Comparison of ENCODE assay signal across 18 cellular contexts in genomic region chr1:31747304-31747703, GRCh38. TPM values are rescaled to one million over a fixed set of nuclear protein-coding genes. Genes with fewer than 3 reads are reported as not detected.
DNase-seq lines count a peak whose midpoint lies in the region; ATAC-seq and TF ChIP-seq lines count a peak whose summit lies in the region.
"Had no signal": no experiment of that assay in that cellular context is flagged by ENCODE, and none has a peak within 500 bp of the region (broad histone marks: within the 10 kb centered on the region; RNA-seq: fewer than 3 reads in every experiment).

No MANE protein-coding gene starts in this region.

- H3K27ac ChIP-seq in cardiac muscle cell (peak overlapping the region; percentile 85), heart right ventricle (no peak overlapping the region), mesendoderm (ENCODE audit: low read depth, low read length) (no peak overlapping the region), osteoblast (ENCODE audit: low read depth, low read length) (no peak overlapping the region), A673 (ENCODE audit: low read depth, low read length, poor library complexity, severe bottlenecking) (no peak overlapping the region)
- H3K27ac ChIP-seq: A549, RWPE1 had no signal

- no peak overlapping the region for H2BK15ac ChIP-seq in mesendoderm (replicated peaks; ENCODE audit: low read depth)

- TF ChIP-seq CTCF in cardiac muscle cell (IDR thresholded peaks at IDR 0.05; ENCODE audit: low read depth, low read length) = no peak
- no peak for TF ChIP-seq CTCF in heart right ventricle (IDR thresholded peaks at IDR 0.05)
- TF ChIP-seq CTCF in brain (conservative IDR thresholded peaks at IDR 0.05) = no peak
- TF ChIP-seq CTCF in osteoblast (IDR thresholded peaks at IDR 0.05; ENCODE audit: extremely low read depth, low read depth, low read length) = no peak
- no peak for TF ChIP-seq CTCF in A673 (conservative IDR thresholded peaks at IDR 0.05; ENCODE audit: low read depth, low read length)

- peak overlapping the region; percentile 0 for H3K56ac ChIP-seq in mesendoderm (ENCODE audit: low read length)

- peaks cover 80% of the 10 kb centered on the region for H3K4me1 Mint-ChIP-seq in brain
- peaks cover 74% of the 10 kb centered on the region for H3K4me1 Mint-ChIP-seq in stimulated activated memory B cell treated with anti-CD40 and anti-IgM and Interleukin-4, amounts not matched to agents 10 μg/mL and 1 μg/mL and 100 μg/mL, for 72 hours

- H3K4me2 ChIP-seq in mesendoderm (ENCODE audit: low read length) (no peak overlapping the region), osteoblast (ENCODE audit: insufficient read depth, low read length) (no peak overlapping the region)
- H3K4me2 ChIP-seq: A549 had no signal

- H3K36me3 ChIP-seq in cardiac muscle cell = no peaks in the 10 kb centered on the region
- H3K36me3 ChIP-seq in heart right ventricle = no peaks in the 10 kb centered on the region
- no peaks in the 10 kb centered on the region for H3K36me3 ChIP-seq in mesendoderm (ENCODE audit: control insufficient read depth, insufficient read depth, low read length)
- no peaks in the 10 kb centered on the region for H3K36me3 ChIP-seq in osteoblast (ENCODE audit: insufficient read depth, low read length)
- no peaks in the 10 kb centered on the region for H3K36me3 ChIP-seq in A673 (ENCODE audit: insufficient read depth, low read length, poor library complexity, severe bottlenecking)

- peaks cover 32% of the 10 kb centered on the region for H4K20me1 ChIP-seq in osteoblast (ENCODE audit: insufficient read depth, low read length)

- no peak overlapping the region for H4K8ac ChIP-seq in mesendoderm (ENCODE audit: low read depth, low read length)

- no peak for DNase-seq in cardiac muscle cell (ENCODE audit: low read depth in 1 of 2, low spot score in 1 of 2)
- DNase-seq in heart right ventricle = no peak
- DNase-seq in mesendoderm = no peak
- no peak for DNase-seq in osteoblast (ENCODE audit: insufficient read length, low spot score, missing footprints)
- no peak for DNase-seq in NCI-H1694 treated with DMSO at 0.1 percent for 48 hours (lab: John Stamatoyannopoulos, UW)
- no peak for DNase-seq in A673 (ENCODE audit: low spot score)
- DNase-seq: Caco-2, DMS153, H9, NCI-H1105, NCI-H187, NCI-H345, NCI-H526, PC-3 had no signal

- no peak overlapping the region for H2BK5ac ChIP-seq in mesendoderm (ENCODE audit: low read length)

- peak overlapping the region; percentile 70 to 100 (median 89) for H3K27ac Mint-ChIP-seq in brain
- H3K27ac Mint-ChIP-seq in stimulated activated memory B cell treated with anti-CD40 and anti-IgM and Interleukin-4, amounts not matched to agents 10 μg/mL and 1 μg/mL and 100 μg/mL, for 72 hours = peak overlapping the region; percentile 81

- H3K79me2 ChIP-seq in mesendoderm (ENCODE audit: control insufficient read depth, insufficient read depth, low read length) = no peaks in the 10 kb centered on the region
- H3K79me2 ChIP-seq in osteoblast (ENCODE audit: insufficient read depth, low read length) = no peaks in the 10 kb centered on the region

- no peaks in the 10 kb centered on the region for H3K79me1 ChIP-seq in mesendoderm (ENCODE audit: low read length)

- H3K23ac ChIP-seq in mesendoderm (ENCODE audit: low read length) = no peak overlapping the region

- H3K18ac ChIP-seq in mesendoderm (ENCODE audit: low read length) = no peak overlapping the region

- CTCF ChIA-PET in A673 (lab: Charles Lee) = no interaction called here

- no peaks in the 10 kb centered on the region for H3K9me3 ChIP-seq in cardiac muscle cell (ENCODE audit: low read depth)
- H3K9me3 ChIP-seq in heart right ventricle = no peaks in the 10 kb centered on the region
- no peaks in the 10 kb centered on the region for H3K9me3 ChIP-seq in osteoblast (ENCODE audit: low read depth, low read length)
- H3K9me3 ChIP-seq in A673 (ENCODE audit: low read depth, low read length, poor library complexity, severe bottlenecking) = no peaks in the 10 kb centered on the region
- H3K9me3 ChIP-seq: A549, Caco-2 had no signal

- ATAC-seq in heart right ventricle = no peak
- ATAC-seq in stimulated activated memory B cell treated with anti-CD40 and anti-IgM and Interleukin-4, amounts not matched to agents 10 μg/mL and 1 μg/mL and 100 μg/mL, for 72 hours = no peak
- ATAC-seq: A549, PC-3 had no signal

- POLR2A ChIA-PET in A673 (lab: Charles Lee; ENCODE audit: low non-redundant PET) = no interaction called here

- peak overlapping the region in 3 of 5 experiments; percentile 34 to 70 (median 66) for H3K4me3 Mint-ChIP-seq in brain
- no peak overlapping the region for H3K4me3 Mint-ChIP-seq in stimulated activated memory B cell treated with anti-CD40 and anti-IgM and Interleukin-4, amounts not matched to agents 10 μg/mL and 1 μg/mL and 100 μg/mL, for 72 hours
- H3K4me3 Mint-ChIP-seq: H9 had no signal

- H2AK5ac ChIP-seq in mesendoderm (ENCODE audit: low read length) = no peak overlapping the region

- BruUV-seq in A673 (replicated peaks; lab: Mats Ljungman, UMichigan) = no TSS peak

- intact Hi-C loops in heart right ventricle (cut with DNase I) (loop anchor here in 3 of 10 donors (10.0 kb wide), 1 partner anchor 83 kb away; no protein-coding TSS in a partner anchor), A673 (cut with micrococcal nuclease; ENCODE audit: unreplicated experiment) (no loop called here)

- H3K9ac ChIP-seq in mesendoderm (ENCODE audit: low read length) = no peak overlapping the region

- no peak overlapping the region for H2AFZ ChIP-seq in osteoblast (ENCODE audit: low read length)

- no peaks in the 10 kb centered on the region for H3K9me3 Mint-ChIP-seq in brain
- H3K9me3 Mint-ChIP-seq in stimulated activated memory B cell treated with anti-CD40 and anti-IgM and Interleukin-4, amounts not matched to agents 10 μg/mL and 1 μg/mL and 100 μg/mL, for 72 hours = no peaks in the 10 kb centered on the region
- H3K9me3 Mint-ChIP-seq: H9 had no signal

- H4K5ac ChIP-seq in mesendoderm (ENCODE audit: low read length) = no peak overlapping the region

- no peak overlapping the region for H2BK120ac ChIP-seq in mesendoderm (ENCODE audit: low read depth, low read length)

- H3K4me3 ChIP-seq in cardiac muscle cell (no peak overlapping the region), heart right ventricle (no peak overlapping the region), mesendoderm (ENCODE audit: low read length) (no peak overlapping the region), osteoblast (ENCODE audit: insufficient read depth, low read length) (no peak overlapping the region), A673 (ENCODE audit: low read depth, low read length, poor library complexity, severe bottlenecking) (no peak overlapping the region)
- H3K4me3 ChIP-seq: A549 had no signal

- H3K4me1 ChIP-seq in cardiac muscle cell (ENCODE audit: low read depth) (peaks cover 78% of the 10 kb centered on the region), heart right ventricle (peaks cover 5 to 57% (median 29%) of the 10 kb centered on the region in 9 donors), mesendoderm (ENCODE audit: control insufficient read depth, low read depth, low read length) (peaks cover 10% of the 10 kb centered on the region), osteoblast (ENCODE audit: insufficient read depth, low read length) (peaks cover 16% of the 10 kb centered on the region), A673 (ENCODE audit: insufficient read depth, low read length, poor library complexity, severe bottlenecking) (peaks cover 14% of the 10 kb centered on the region)

- 79 to 80% methylated on average over 1 of the region's 1 CpG for WGBS in heart right ventricle, 2 donors
- no CpG with 5 or more reads among the region's 1 CpG for WGBS in mesendoderm (ENCODE audit: extremely low coverage, insufficient coverage, low lambda C conversion rate)

- H3K27me3 Mint-ChIP-seq in brain = peaks cover 3% of the 10 kb centered on the region
- no peaks in the 10 kb centered on the region for H3K27me3 Mint-ChIP-seq in stimulated activated memory B cell treated with anti-CD40 and anti-IgM and Interleukin-4, amounts not matched to agents 10 μg/mL and 1 μg/mL and 100 μg/mL, for 72 hours

- H3K27me3 ChIP-seq in cardiac muscle cell (no peaks in the 10 kb centered on the region), heart right ventricle (no peaks in the 10 kb centered on the region), mesendoderm (ENCODE audit: insufficient read depth, low read length, poor library complexity) (no peaks in the 10 kb centered on the region), osteoblast (ENCODE audit: insufficient read depth, low read length) (no peaks in the 10 kb centered on the region), A673 (replicated peaks; ENCODE audit: insufficient read depth, low read depth, low read length, poor library complexity) (no peaks in the 10 kb centered on the region)

- peaks cover 6% of the 10 kb centered on the region for H3K36me3 Mint-ChIP-seq in brain
- no peaks in the 10 kb centered on the region for H3K36me3 Mint-ChIP-seq in stimulated activated memory B cell treated with anti-CD40 and anti-IgM and Interleukin-4, amounts not matched to agents 10 μg/mL and 1 μg/mL and 100 μg/mL, for 72 hours

- H3K4ac ChIP-seq in mesendoderm (ENCODE audit: low read depth, low read length) = no peak overlapping the region

RNA-seq across cellular contexts. Expression of gene ADGRB2, which starts 16.8 kb away (rescaled TPM):
- total RNA-seq in cardiac muscle cell (203 and 309 TPM in 2 replicates), heart right ventricle (10 to 100 TPM in 2 of 10 donors, 1 to 10 TPM in 8; 4.4 to 14.9 (median 8.6) TPM), osteoblast (5.8 and 7.4 TPM in 2 replicates), A673 (2021) (5.9 and 8.6 TPM in 2 replicates)
- polyA plus RNA-seq in cardiac muscle cell (95.0 and 109 TPM in 2 replicates), heart right ventricle (10 to 100 TPM in 1 of 2 donors, under 1 TPM in 1; 0.91 to 17.9 TPM), brain (ENCODE audit: insufficient read depth, low read depth, low replicate concordance) (67.9 TPM)
- 4.9 TPM for polyA plus RNA-seq in mesendoderm (2013, experiment 1 of 2)
- 5.2 TPM for polyA plus RNA-seq in mesendoderm (2013, experiment 2 of 2)

RNA-seq across cellular contexts. Expression of gene COL16A1, which starts 43.5 kb away (rescaled TPM):
- total RNA-seq in cardiac muscle cell (75.8 and 120 TPM in 2 replicates), heart right ventricle (10 to 100 TPM in 9 of 10 donors, 1 to 10 TPM in 1; 7.4 to 35.3 (median 16.6) TPM), osteoblast (158 and 197 TPM in 2 replicates), A673 (2021) (26.6 and 35.7 TPM in 2 replicates)
- polyA plus RNA-seq in cardiac muscle cell (67.7 and 119 TPM in 2 replicates), heart right ventricle (10 to 100 TPM in 1 of 2 donors, 1 to 10 TPM in 1; 8.3 to 33.1 TPM), brain (ENCODE audit: insufficient read depth, low read depth, low replicate concordance) (4.9 TPM)
- polyA plus RNA-seq in mesendoderm (2013, experiment 1 of 2) = 3.3 TPM
- polyA plus RNA-seq in mesendoderm (2013, experiment 2 of 2) = 3.5 TPM

Comparison
In these comparisons a context has a peak if more than half of its experiments do, and no peak if none do; other contexts are left out.
1. RNA of gene ADGRB2, which starts 16.8 kb away (total RNA-seq): 203 to 309 TPM in cardiac muscle cell; 4.4 to 14.9 TPM in heart right ventricle, 5.9 to 8.6 TPM in A673 and 5.8 to 7.4 TPM in osteoblast; every median in the first group is over 10 times any median in the second.